In genomic region chr17:12964162-12964561, GRCh38 we compare ENCODE assay signal across 35 cellular contexts.
"Had no signal": no experiment of that assay in that cellular context is flagged by ENCODE, and none has a peak within 500 bp of the region (broad histone marks: within the 10 kb centered on the region; RNA-seq: fewer than 3 reads in every experiment).

No MANE protein-coding gene starts in this region.

- H3K4me3 Mint-ChIP-seq: activated B cell treated with CpG ODN at 0.5 μM for 24 hours; activated CD4-positive, alpha-beta memory T cell treated with anti-CD3 and anti-CD28 coated beads, Interleukin-2, amount 10 ng/mL, durations not matched to agents 7 days and 5 days; activated CD4-positive, alpha-beta T cell treated with anti-CD3 and anti-CD28 coated beads, Interleukin-2, amount 10 ng/mL, durations not matched to agents 7 days and 5 days; activated CD8-positive, alpha-beta memory T cell treated with anti-CD3 and anti-CD28 coated beads, Interleukin-2, amount 10 ng/mL, durations not matched to agents 7 days and 5 days; activated CD8-positive, alpha-beta T cell treated with anti-CD3 and anti-CD28 coated beads, Interleukin-2, amount 10 ng/mL, durations not matched to agents 7 days and 5 days; activated naive CD4-positive, alpha-beta T cell treated with anti-CD3 and anti-CD28 coated beads, Interleukin-2, amount 10 ng/mL, durations not matched to agents 7 days and 5 days; activated naive CD4-positive, alpha-beta T cell treated with anti-CD3 and anti-CD28 coated beads, Interleukin-2, amount 50 U/mL, for 24 hours; activated naive CD8-positive, alpha-beta T cell; activated naive CD8-positive, alpha-beta T cell treated with anti-CD3 and anti-CD28 coated beads, Interleukin-2, amount 10 ng/mL, durations not matched to agents 7 days and 5 days; activated naive CD8-positive, alpha-beta T cell treated with anti-CD3 and anti-CD28 coated beads, Interleukin-2, amount 50 U/mL, for 24 hours; activated T-cell treated with anti-CD3 and anti-CD28 coated beads, Interleukin-2, amount 50 U/mL, for 24 hours; brain; central memory CD8-positive, alpha-beta T cell; T-helper 1 cell treated with Interleukin-12 subunit alpha and Interleukin-12 subunit beta and Interleukin-4 antibody, amounts not matched to agents 30 μg/mL and 1 μg/mL, for 36 hours; T-helper 2 cell treated with Interferon-gamma antibody and Interleukin-4, amounts not matched to agents 5 μg/mL and 100 μg/mL, for 36 hours had no signal

- H3K4me1 ChIP-seq: ascending aorta had no signal

- H3K27ac ChIP-seq: ascending aorta, cardiac muscle cell, VCaP had no signal

- H3K36me3 ChIP-seq: cardiac muscle cell had no signal

- H3K36me3 Mint-ChIP-seq: activated CD8-positive, alpha-beta memory T cell treated with anti-CD3 and anti-CD28 coated beads, Interleukin-2, amount 10 ng/mL, durations not matched to agents 7 days and 5 days; activated naive CD4-positive, alpha-beta T cell treated with anti-CD3 and anti-CD28 coated beads, Interleukin-2, amount 10 ng/mL, durations not matched to agents 7 days and 5 days; activated naive CD4-positive, alpha-beta T cell treated with anti-CD3 and anti-CD28 coated beads, Interleukin-2, amount 50 U/mL, for 24 hours; activated naive CD8-positive, alpha-beta T cell; activated naive CD8-positive, alpha-beta T cell treated with anti-CD3 and anti-CD28 coated beads, Interleukin-2, amount 10 ng/mL, durations not matched to agents 7 days and 5 days had no signal

- H3K4me1 Mint-ChIP-seq: activated B cell treated with CpG ODN at 0.5 μM for 24 hours; activated CD4-positive, alpha-beta memory T cell treated with anti-CD3 and anti-CD28 coated beads, Interleukin-2, amount 10 ng/mL, durations not matched to agents 7 days and 5 days; activated CD4-positive, alpha-beta T cell treated with anti-CD3 and anti-CD28 coated beads, Interleukin-2, amount 10 ng/mL, durations not matched to agents 7 days and 5 days; activated CD8-positive, alpha-beta memory T cell treated with anti-CD3 and anti-CD28 coated beads, Interleukin-2, amount 10 ng/mL, durations not matched to agents 7 days and 5 days; activated naive CD4-positive, alpha-beta T cell treated with anti-CD3 and anti-CD28 coated beads, Interleukin-2, amount 10 ng/mL, durations not matched to agents 7 days and 5 days; activated naive CD4-positive, alpha-beta T cell treated with anti-CD3 and anti-CD28 coated beads, Interleukin-2, amount 50 U/mL, for 24 hours; activated naive CD8-positive, alpha-beta T cell treated with anti-CD3 and anti-CD28 coated beads, Interleukin-2, amount 10 ng/mL, durations not matched to agents 7 days and 5 days; activated naive CD8-positive, alpha-beta T cell treated with anti-CD3 and anti-CD28 coated beads, Interleukin-2, amount 50 U/mL, for 24 hours; brain; central memory CD8-positive, alpha-beta T cell had no signal

- H3K9me3 ChIP-seq: ascending aorta had no signal

- H3K4me3 ChIP-seq: ascending aorta, cardiac muscle cell had no signal

- H3K9me3 Mint-ChIP-seq: activated B cell treated with CpG ODN at 0.5 μM for 24 hours; activated CD4-positive, alpha-beta T cell treated with anti-CD3 and anti-CD28 coated beads, Interleukin-2, amount 10 ng/mL, durations not matched to agents 7 days and 5 days; activated naive CD4-positive, alpha-beta T cell treated with anti-CD3 and anti-CD28 coated beads, Interleukin-2, amount 10 ng/mL, durations not matched to agents 7 days and 5 days; activated naive CD4-positive, alpha-beta T cell treated with anti-CD3 and anti-CD28 coated beads, Interleukin-2, amount 50 U/mL, for 24 hours; activated naive CD8-positive, alpha-beta T cell treated with anti-CD3 and anti-CD28 coated beads, Interleukin-2, amount 10 ng/mL, durations not matched to agents 7 days and 5 days; activated naive CD8-positive, alpha-beta T cell treated with anti-CD3 and anti-CD28 coated beads, Interleukin-2, amount 50 U/mL, for 24 hours; activated T-cell treated with anti-CD3 and anti-CD28 coated beads, Interleukin-2, amount 50 U/mL, for 24 hours; activated T-helper 2 cell treated with anti-CD3 and anti-CD28 coated beads, Interferon-gamma antibody, Interleukin-2, Interleukin-4, amounts not matched to agents 10 μg/mL and 5 μg/mL and 100 μg/mL, durations not matched to agents 14 hours and 24 hours and 36 hours; brain; central memory CD8-positive, alpha-beta T cell; T-helper 1 cell treated with Interleukin-12 subunit alpha and Interleukin-12 subunit beta and Interleukin-4 antibody, amounts not matched to agents 30 μg/mL and 1 μg/mL, for 36 hours; T-helper 2 cell treated with Interferon-gamma antibody and Interleukin-4, amounts not matched to agents 5 μg/mL and 100 μg/mL, for 36 hours had no signal

- DNase-seq: activated B cell treated with CpG ODN at 0.5 μM for 24 hours; activated CD4-positive, alpha-beta memory T cell treated with anti-CD3 and anti-CD28 coated beads, Interleukin-2, amount 10 ng/mL, durations not matched to agents 7 days and 5 days; activated CD4-positive, alpha-beta T cell treated with anti-CD3 and anti-CD28 coated beads for 48 hours; activated CD4-positive, alpha-beta T cell treated with anti-CD3 and anti-CD28 coated beads, Interleukin-2, amount 10 ng/mL, durations not matched to agents 7 days and 5 days; activated CD4-positive, alpha-beta T cell treated with anti-CD3 and anti-CD28 coated beads, Interleukin-2, amount 50 U/mL, for 48 hours; activated CD4-positive, CD25-positive, alpha-beta regulatory T cell treated with anti-CD3 and anti-CD28 coated beads, Interleukin-2, amount 50 U/mL, for 72 hours; activated CD8-positive, alpha-beta memory T cell treated with anti-CD3 and anti-CD28 coated beads for 24 hours; activated CD8-positive, alpha-beta memory T cell treated with anti-CD3 and anti-CD28 coated beads, Interleukin-2, amount 10 ng/mL, durations not matched to agents 7 days and 5 days; activated CD8-positive, alpha-beta memory T cell treated with anti-CD3 and anti-CD28 coated beads, Interleukin-2, amount 50 U/mL, for 48 hours; activated CD8-positive, alpha-beta T cell treated with anti-CD3 and anti-CD28 coated beads, Interleukin-2, amount 10 ng/mL, durations not matched to agents 7 days and 5 days; activated effector memory CD4-positive, alpha-beta T cell treated with Interleukin-2 at 50 U/mL for 16 hours; activated gamma-delta T cell; activated naive CD4-positive, alpha-beta T cell treated with anti-CD3 and anti-CD28 coated beads, Interleukin-2, amount 10 ng/mL, durations not matched to agents 7 days and 5 days; activated naive CD4-positive, alpha-beta T cell treated with Interleukin-2 at 50 U/mL for 16 hours; activated naive CD8-positive, alpha-beta T cell treated with anti-CD3 and anti-CD28 coated beads, Interleukin-2, amount 10 ng/mL, durations not matched to agents 7 days and 5 days; activated naive CD8-positive, alpha-beta T cell treated with anti-CD3 and anti-CD28 coated beads, Interleukin-2, amount 50 U/mL, for 24 hours; activated T-cell treated with anti-CD3 and anti-CD28 coated beads, Interleukin-2, amount 50 U/mL, for 24 hours; activated T-cell treated with anti-CD3 and anti-CD28 coated beads, Interleukin-2, amount 50 U/mL, for 48 hours; amygdala; anterior cingulate cortex; T-helper 1 cell; T-helper 2 cell; T-helper 9 cell had no signal

- H3K27me3 ChIP-seq: ascending aorta, cardiac muscle cell had no signal

- FAIRE-seq: bronchial epithelial cell, TTC549 had no signal

- H3K27ac Mint-ChIP-seq: activated B cell treated with CpG ODN at 0.5 μM for 24 hours; activated CD4-positive, alpha-beta memory T cell treated with anti-CD3 and anti-CD28 coated beads, Interleukin-2, amount 10 ng/mL, durations not matched to agents 7 days and 5 days; activated CD4-positive, alpha-beta T cell treated with anti-CD3 and anti-CD28 coated beads, Interleukin-2, amount 10 ng/mL, durations not matched to agents 7 days and 5 days; activated CD8-positive, alpha-beta memory T cell treated with anti-CD3 and anti-CD28 coated beads, Interleukin-2, amount 10 ng/mL, durations not matched to agents 7 days and 5 days; activated CD8-positive, alpha-beta T cell treated with anti-CD3 and anti-CD28 coated beads, Interleukin-2, amount 10 ng/mL, durations not matched to agents 7 days and 5 days; activated naive CD4-positive, alpha-beta T cell treated with anti-CD3 and anti-CD28 coated beads, Interleukin-2, amount 10 ng/mL, durations not matched to agents 7 days and 5 days; activated naive CD4-positive, alpha-beta T cell treated with anti-CD3 and anti-CD28 coated beads, Interleukin-2, amount 50 U/mL, for 24 hours; activated naive CD8-positive, alpha-beta T cell; activated naive CD8-positive, alpha-beta T cell treated with anti-CD3 and anti-CD28 coated beads, Interleukin-2, amount 10 ng/mL, durations not matched to agents 7 days and 5 days; activated naive CD8-positive, alpha-beta T cell treated with anti-CD3 and anti-CD28 coated beads, Interleukin-2, amount 50 U/mL, for 24 hours; activated T-cell treated with anti-CD3 and anti-CD28 coated beads, Interleukin-2, amount 50 U/mL, for 24 hours; activated T-helper 2 cell treated with anti-CD3 and anti-CD28 coated beads, Interferon-gamma antibody, Interleukin-2, Interleukin-4, amounts not matched to agents 10 μg/mL and 5 μg/mL and 100 μg/mL, durations not matched to agents 14 hours and 24 hours and 36 hours; brain; T-helper 1 cell treated with Interleukin-12 subunit alpha and Interleukin-12 subunit beta and Interleukin-4 antibody, amounts not matched to agents 30 μg/mL and 1 μg/mL, for 36 hours; T-helper 2 cell treated with Interferon-gamma antibody and Interleukin-4, amounts not matched to agents 5 μg/mL and 100 μg/mL, for 36 hours had no signal

- H3K27me3 Mint-ChIP-seq: activated B cell treated with CpG ODN at 0.5 μM for 24 hours; activated CD4-positive, alpha-beta memory T cell treated with anti-CD3 and anti-CD28 coated beads, Interleukin-2, amount 10 ng/mL, durations not matched to agents 7 days and 5 days; activated CD4-positive, alpha-beta T cell treated with anti-CD3 and anti-CD28 coated beads, Interleukin-2, amount 10 ng/mL, durations not matched to agents 7 days and 5 days; activated CD8-positive, alpha-beta memory T cell treated with anti-CD3 and anti-CD28 coated beads, Interleukin-2, amount 10 ng/mL, durations not matched to agents 7 days and 5 days; activated naive CD4-positive, alpha-beta T cell treated with anti-CD3 and anti-CD28 coated beads, Interleukin-2, amount 10 ng/mL, durations not matched to agents 7 days and 5 days; activated naive CD8-positive, alpha-beta T cell treated with anti-CD3 and anti-CD28 coated beads, Interleukin-2, amount 10 ng/mL, durations not matched to agents 7 days and 5 days had no signal

- ATAC-seq: activated CD8-positive, alpha-beta memory T cell treated with anti-CD3 and anti-CD28 coated beads, Interleukin-2, amount 10 ng/mL, durations not matched to agents 7 days and 5 days; activated CD8-positive, alpha-beta T cell treated with anti-CD3 and anti-CD28 coated beads, Interleukin-2, amount 10 ng/mL, durations not matched to agents 7 days and 5 days; activated naive CD8-positive, alpha-beta T cell treated with anti-CD3 and anti-CD28 coated beads, Interleukin-2, amount 50 U/mL, for 24 hours had no signal
